ENCODE assay signal across 15 cellular contexts in the genomic region with DNA sequence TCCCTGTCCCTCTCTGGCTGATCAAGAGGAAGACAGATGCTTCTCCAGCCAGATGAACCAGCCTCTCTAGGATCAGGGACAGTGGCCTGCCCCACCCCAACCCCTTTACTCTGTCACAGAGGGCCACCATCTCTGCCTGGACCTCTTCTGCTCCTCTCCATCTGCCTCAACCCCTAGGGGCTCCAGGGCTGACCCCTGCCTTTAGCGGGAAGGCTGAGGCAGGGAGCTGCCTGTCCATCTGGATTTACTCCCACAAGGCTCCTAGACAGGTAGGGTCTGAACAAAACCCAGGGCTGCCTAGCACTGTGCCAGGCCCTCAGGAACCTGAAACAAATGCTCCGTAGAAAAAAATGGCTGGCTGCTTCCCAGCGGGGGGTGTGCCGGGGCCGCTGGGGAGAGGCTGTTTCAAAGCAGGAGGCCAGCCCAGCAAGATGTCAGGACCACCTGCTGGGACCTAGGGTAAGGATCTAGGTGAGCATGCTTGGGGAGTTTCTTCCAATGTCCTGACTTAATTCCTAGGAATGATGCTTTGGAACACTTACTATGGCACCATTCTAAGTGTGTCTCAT. TPM values are rescaled to one million over a fixed set of nuclear protein-coding genes. Genes with fewer than 3 reads are reported as not detected.
DNase-seq lines count a peak whose midpoint lies in the region; ATAC-seq and TF ChIP-seq lines count a peak whose summit lies in the region.
"Had no signal": no experiment of that assay in that cellular context is flagged by ENCODE, and none has a peak within 500 bp of the region (broad histone marks: within the 10 kb centered on the region; RNA-seq: fewer than 3 reads in every experiment).

No MANE protein-coding gene starts in this region.

- no peaks in the 10 kb centered on the region for H3K9me3 ChIP-seq in neural progenitor cell (ENCODE audit: low read depth)
- H3K9me3 ChIP-seq: vagina had no signal

- no peaks in the 10 kb centered on the region for H3K36me3 Mint-ChIP-seq in chondrocyte (ENCODE audit: low read depth)
- H3K36me3 Mint-ChIP-seq in neural progenitor cell: no peaks in the 10 kb centered on the region
- H3K36me3 Mint-ChIP-seq: activated naive CD8-positive, alpha-beta T cell treated with anti-CD3 and anti-CD28 coated beads for 36 hours had no signal

- H3K4me1 Mint-ChIP-seq in chondrocyte (ENCODE audit: low read depth) (peaks cover 43% of the 10 kb centered on the region), neural progenitor cell (peaks cover 53% of the 10 kb centered on the region)

- TF ChIP-seq CTCF in chondrocyte (IDR thresholded peaks at IDR 0.05): no peak
- no peak for TF ChIP-seq CTCF in neural progenitor cell (IDR thresholded peaks at IDR 0.05)

- H3K27me3 Mint-ChIP-seq in chondrocyte (ENCODE audit: low read depth) (peaks cover 1% of the 10 kb centered on the region), neural progenitor cell (ENCODE audit: insufficient read depth, low read depth) (peaks cover 28% of the 10 kb centered on the region)

- H3K27ac Mint-ChIP-seq in chondrocyte (ENCODE audit: unreplicated experiment) (peak overlapping the region; percentile 67), neural progenitor cell (no peak overlapping the region)
- H3K27ac Mint-ChIP-seq: activated naive CD8-positive, alpha-beta T cell treated with anti-CD3 and anti-CD28 coated beads for 36 hours; activated T-cell treated with anti-CD3 and anti-CD28 coated beads, Interleukin-2, amount 50 U/mL, for 72 hours had no signal

- H3K4me3 Mint-ChIP-seq in chondrocyte (ENCODE audit: unreplicated experiment) (peak overlapping the region; percentile 65), neural progenitor cell (peak overlapping the region; percentile 41)
- H3K4me3 Mint-ChIP-seq: activated naive CD8-positive, alpha-beta T cell treated with anti-CD3 and anti-CD28 coated beads for 36 hours; activated T-cell treated with anti-CD3 and anti-CD28 coated beads, Interleukin-2, amount 50 U/mL, for 72 hours had no signal

- H2AFZ ChIP-seq in neural progenitor cell (replicated peaks): no peak overlapping the region
- H2AFZ ChIP-seq: parathyroid adenoma had no signal

- H3K79me2 ChIP-seq in neural progenitor cell (ENCODE audit: low read depth): no peaks in the 10 kb centered on the region
- H3K79me2 ChIP-seq: parathyroid adenoma had no signal

- H3K9me3 Mint-ChIP-seq in chondrocyte (ENCODE audit: low read depth) (no peaks in the 10 kb centered on the region), neural progenitor cell (no peaks in the 10 kb centered on the region)
- H3K9me3 Mint-ChIP-seq: activated naive CD8-positive, alpha-beta T cell treated with anti-CD3 and anti-CD28 coated beads for 36 hours; activated T-cell treated with anti-CD3 and anti-CD28 coated beads, Interleukin-2, amount 50 U/mL, for 72 hours had no signal

- no peaks in the 10 kb centered on the region for H3K36me3 ChIP-seq in neural progenitor cell
- H3K36me3 ChIP-seq: vagina had no signal

- peaks cover 22% of the 10 kb centered on the region for H3F3A ChIP-seq in neural progenitor cell (ENCODE audit: low read depth)

- intact Hi-C loops in cardiac septum (cut with DNase I) (loop anchor here (10.0 kb wide), 1 partner anchor 93 kb away; no protein-coding TSS in a partner anchor), Right ventricle myocardium inferior (cut with DNase I) (loop anchor here (10.0 kb wide), 2 partner anchors 63 to 183 kb away; partner anchors contain the start of gene CRY2)

- H3K27ac ChIP-seq in neural progenitor cell: no peak overlapping the region
- H3K27ac ChIP-seq: HL-60, parathyroid adenoma, vagina had no signal

- H3K9ac ChIP-seq in neural progenitor cell: no peak overlapping the region
- H3K9ac ChIP-seq: parathyroid adenoma had no signal

- DNase-seq in cardiac septum (ENCODE audit: low spot score) (peak; percentile 70), Right ventricle myocardium inferior (ENCODE audit: missing footprints) (no peak), chondrocyte (ENCODE audit: low spot score) (peak; percentile 44), neural progenitor cell (ENCODE audit: low spot score) (no peak), NAMALWA (ENCODE audit: low spot score) (no peak)
- DNase-seq: cortex of kidney, NCI-H2029 treated with DMSO at 0.1 percent for 48 hours, NCI-H510A treated with DMSO at 0.1 percent for 48 hours had no signal

- H3K4me3 ChIP-seq in neural progenitor cell: no peak overlapping the region
- H3K4me3 ChIP-seq: vagina had no signal

- ATAC-seq in Right ventricle myocardium inferior: no peak
- no peak for ATAC-seq in GM19455 (IDR thresholded peaks at IDR 0.05; ENCODE audit: unreplicated experiment)
- no peak for ATAC-seq in HG02938 (IDR thresholded peaks at IDR 0.05; ENCODE audit: unreplicated experiment)

- peak overlapping the region; percentile 45 for H3K4me2 ChIP-seq in neural progenitor cell

- H4K20me1 ChIP-seq in neural progenitor cell (ENCODE audit: low read depth): peaks cover 21% of the 10 kb centered on the region

- peaks cover 41% of the 10 kb centered on the region for H3K4me1 ChIP-seq in neural progenitor cell
- H3K4me1 ChIP-seq: parathyroid adenoma had no signal

- peaks cover 65% of the 10 kb centered on the region for H3K27me3 ChIP-seq in neural progenitor cell
- H3K27me3 ChIP-seq: vagina had no signal

RNA-seq across cellular contexts. Expression of gene CHST1, which starts 3.2 kb away (rescaled TPM):
- 2.6 TPM for total RNA-seq in cardiac septum
- 3.2 TPM for total RNA-seq in Right ventricle myocardium inferior
- total RNA-seq in chondrocyte: 1.9 to 13.6 TPM (median 12.5 TPM) in 3 replicates
- 0.53 TPM in 1 of 2 replicates, not detected in the other for total RNA-seq in neural progenitor cell (ENCODE audit: low replicate concordance)
- total RNA-seq: activated naive CD8-positive, alpha-beta T cell treated with anti-CD3 and anti-CD28 coated beads for 36 hours had no signal

Comparison
In these comparisons a context has a peak if more than half of its experiments do, and no peak if none do; other contexts are left out.
1. DNase-seq: peak in cardiac septum (single experiment) and chondrocyte (single experiment); none in Right ventricle myocardium inferior (single experiment), neural progenitor cell (single experiment) and NAMALWA (single experiment).